Comparison of ENCODE assay signal across 14 cellular contexts in genomic region chr18:35524236-35524635, GRCh38. TPM values are rescaled to one million over a fixed set of nuclear protein-coding genes. Genes with fewer than 3 reads are reported as not detected.
DNase-seq lines count a peak whose midpoint lies in the region; ATAC-seq and TF ChIP-seq lines count a peak whose summit lies in the region.
"Had no signal": no experiment of that assay in that cellular context is flagged by ENCODE, and none has a peak within 500 bp of the region (broad histone marks: within the 10 kb centered on the region; RNA-seq: fewer than 3 reads in every experiment).

No MANE protein-coding gene starts in this region.

- H3K27ac ChIP-seq in left lung (peak overlapping the region in 1 of 2 donors; percentile 51), smooth muscle cell (ENCODE audit: low read depth) (no peak overlapping the region)
- H3K27ac ChIP-seq: SK-N-MC, VCaP had no signal

- H3F3A ChIP-seq in smooth muscle cell (ENCODE audit: low read depth), result peaks cover 3% of the 10 kb centered on the region

- peaks cover 3% of the 10 kb centered on the region for H3K27me3 Mint-ChIP-seq in dendritic cell treated with granulocyte-macrophage colony-stimulating factor and Interleukin-4, amounts not matched to agents 40 ng/mL and 50 ng/mL, for 4 days

- H3K36me3 ChIP-seq in left lung (no peaks in the 10 kb centered on the region), smooth muscle cell (ENCODE audit: low read depth) (no peaks in the 10 kb centered on the region)

- H3K9me3 ChIP-seq in left lung (no peaks in the 10 kb centered on the region), smooth muscle cell (replicated peaks; ENCODE audit: low read depth) (no peaks in the 10 kb centered on the region)

- H3K4me3 ChIP-seq in left lung, result no peak overlapping the region
- no peak overlapping the region for H3K4me3 ChIP-seq in smooth muscle cell
- H3K4me3 ChIP-seq: SK-N-MC had no signal

- H3K27me3 ChIP-seq in left lung (no peaks in the 10 kb centered on the region), smooth muscle cell (ENCODE audit: low read depth) (no peaks in the 10 kb centered on the region)

- intact Hi-C loops in dendritic cell treated with granulocyte-macrophage colony-stimulating factor and Interleukin-4, amounts not matched to agents 40 ng/mL and 50 ng/mL, for 4 days (cut with micrococcal nuclease), result no loop called here
- intact Hi-C loops in left lung (cut with DNase I), result no loop called here

- H4K20me1 ChIP-seq in smooth muscle cell (ENCODE audit: low read depth), result no peaks in the 10 kb centered on the region

- no peak overlapping the region for H3K4me2 ChIP-seq in smooth muscle cell

- ATAC-seq in left lung, result peak; percentile 55
- ATAC-seq: activated naive CD4-positive, alpha-beta T cell treated with anti-CD3 and anti-CD28 coated beads, Interleukin-2, amount 50 U/mL, for 72 hours; stimulated activated naive B cell treated with anti-CD40 and anti-IgM and Interleukin-4, amounts not matched to agents 10 μg/mL and 1 μg/mL and 100 μg/mL, for 72 hours had no signal

- H3K36me3 Mint-ChIP-seq in dendritic cell treated with granulocyte-macrophage colony-stimulating factor and Interleukin-4, amounts not matched to agents 40 ng/mL and 50 ng/mL, for 4 days (ENCODE audit: low read depth), result no peaks in the 10 kb centered on the region
- H3K36me3 Mint-ChIP-seq: CD4-positive, CD25-positive, alpha-beta regulatory T cell; stimulated activated naive B cell treated with anti-CD40 and anti-IgM and Interleukin-4, amounts not matched to agents 10 μg/mL and 1 μg/mL and 100 μg/mL, for 72 hours had no signal

- H3K79me2 ChIP-seq in smooth muscle cell (ENCODE audit: low read depth), result no peaks in the 10 kb centered on the region

- H3K4me1 Mint-ChIP-seq in dendritic cell treated with granulocyte-macrophage colony-stimulating factor and Interleukin-4, amounts not matched to agents 40 ng/mL and 50 ng/mL, for 4 days (ENCODE audit: low read depth), result peaks cover 35% of the 10 kb centered on the region

- peak overlapping the region; percentile 73 for H3K27ac Mint-ChIP-seq in dendritic cell treated with granulocyte-macrophage colony-stimulating factor and Interleukin-4, amounts not matched to agents 40 ng/mL and 50 ng/mL, for 4 days
- H3K27ac Mint-ChIP-seq: activated naive CD4-positive, alpha-beta T cell treated with anti-CD3 and anti-CD28 coated beads, Interleukin-2, amount 50 U/mL, for 72 hours; CD4-positive, CD25-positive, alpha-beta regulatory T cell; stimulated activated naive B cell treated with anti-CD40 and anti-IgM and Interleukin-4, amounts not matched to agents 10 μg/mL and 1 μg/mL and 100 μg/mL, for 72 hours had no signal

- peaks cover 8 to 22% of the 10 kb centered on the region in 2 donors for H3K4me1 ChIP-seq in left lung
- peaks cover 8% of the 10 kb centered on the region for H3K4me1 ChIP-seq in smooth muscle cell (ENCODE audit: low read depth)

- no peaks in the 10 kb centered on the region for H3K9me3 Mint-ChIP-seq in dendritic cell treated with granulocyte-macrophage colony-stimulating factor and Interleukin-4, amounts not matched to agents 40 ng/mL and 50 ng/mL, for 4 days

- no peak overlapping the region for H3K9ac ChIP-seq in smooth muscle cell (ENCODE audit: low read depth)

- H2AFZ ChIP-seq in smooth muscle cell (ENCODE audit: low read depth), result peak overlapping the region; percentile 28

- H3K4me3 Mint-ChIP-seq in dendritic cell treated with granulocyte-macrophage colony-stimulating factor and Interleukin-4, amounts not matched to agents 40 ng/mL and 50 ng/mL, for 4 days, result no peak overlapping the region
- H3K4me3 Mint-ChIP-seq: CD4-positive, CD25-positive, alpha-beta regulatory T cell; stimulated activated naive B cell treated with anti-CD40 and anti-IgM and Interleukin-4, amounts not matched to agents 10 μg/mL and 1 μg/mL and 100 μg/mL, for 72 hours had no signal

- TF ChIP-seq CTCF in left lung (IDR thresholded peaks at IDR 0.05) (no peak), smooth muscle cell (IDR thresholded peaks at IDR 0.05; ENCODE audit: borderline replicate concordance, insufficient read depth, poor library complexity, severe bottlenecking) (no peak)

- 59% methylated on average over 5 of the region's 5 CpGs for WGBS in smooth muscle cell (ENCODE audit: low lambda C conversion rate)

- DNase-seq in NCI-H2227 (lab: John Stamatoyannopoulos, UW; ENCODE audit: unreplicated experiment) (peak; percentile 60), left lung (peak in 1 of 2 donors; percentile 55), smooth muscle cell (lab: John Stamatoyannopoulos, UW; ENCODE audit: unreplicated experiment) (no peak), NK-92 (lab: John Stamatoyannopoulos, UW; ENCODE audit: unreplicated experiment) (no peak), SK-N-DZ (ENCODE audit: low spot score) (no peak)
- no peak for DNase-seq in effector CD8-positive, alpha-beta T cell (lab: John Stamatoyannopoulos, UW)
- DNase-seq: CD4-positive, CD25-positive, alpha-beta regulatory T cell; cerebellar nuclear complex; NCI-H1048; stimulated activated naive B cell treated with anti-CD40 and anti-IgM and Interleukin-4, amounts not matched to agents 10 μg/mL and 1 μg/mL and 100 μg/mL, for 72 hours had no signal

RNA-seq across cellular contexts. Expression of gene INO80C, which starts 26.5 kb away (rescaled TPM):
- total RNA-seq in left lung (10 to 100 TPM; 27.0 to 28.0 TPM), smooth muscle cell (4.8 and 6.8 TPM in 2 replicates)
- 13.9 and 19.2 TPM in 2 replicates for polyA plus RNA-seq in smooth muscle cell
- polyA plus RNA-seq in SK-N-DZ (2014; cell fraction: cytosol; rRNA removed), result 3.7 and 7.2 TPM in 2 replicates
- polyA plus RNA-seq in SK-N-DZ (2014; cell fraction: nucleus; rRNA removed), result 8.6 and 29.1 TPM in 2 replicates

RNA-seq across cellular contexts. Expression of gene GALNT1, which starts 57.3 kb away (rescaled TPM):
- total RNA-seq in left lung (100 to 1,000 TPM in 1 of 2 donors, 10 to 100 TPM in 1; 82.5 to 109 TPM), smooth muscle cell (151 and 193 TPM in 2 replicates)
- 195 and 217 TPM in 2 replicates for polyA plus RNA-seq in smooth muscle cell
- polyA plus RNA-seq in SK-N-DZ (2014; cell fraction: cytosol; rRNA removed), result 32.5 and 39.0 TPM in 2 replicates
- 11.1 and 16.6 TPM in 2 replicates for polyA plus RNA-seq in SK-N-DZ (2014; cell fraction: nucleus; rRNA removed)
